In the genomic region with DNA sequence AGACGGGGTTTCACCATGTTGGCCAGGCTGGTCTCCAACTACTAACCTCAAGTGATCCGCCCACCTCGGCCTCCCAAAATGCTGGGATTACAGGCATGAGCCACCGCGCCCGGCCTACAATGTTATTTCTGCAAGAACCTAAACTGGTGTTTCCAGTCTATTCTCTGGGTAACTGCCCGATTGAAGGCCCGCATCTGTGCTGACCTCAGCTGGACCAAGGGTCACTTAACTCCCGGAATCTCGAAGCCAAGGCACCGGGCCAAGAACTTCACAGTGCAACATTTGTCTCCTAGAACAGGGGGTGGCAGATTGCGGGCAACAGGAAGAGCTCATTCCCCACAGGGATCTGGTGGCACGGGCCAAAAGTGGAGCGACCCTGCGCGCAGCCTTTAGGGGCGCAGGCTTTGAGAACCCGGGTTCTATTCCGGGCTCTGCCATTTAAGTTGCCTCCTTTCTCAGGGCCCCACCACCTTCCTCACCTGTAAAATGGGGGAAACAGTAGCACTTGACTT, we compare ENCODE assay signal across 8 cellular contexts. TPM values are rescaled to one million over a fixed set of nuclear protein-coding genes. Genes with fewer than 3 reads are reported as not detected.
DNase-seq lines count a peak whose midpoint lies in the region; ATAC-seq, FAIRE-seq and TF ChIP-seq lines count a peak whose summit lies in the region.

No MANE protein-coding gene starts in this region.

- TF ChIP-seq EP300 in HepG2 (IDR thresholded peaks at IDR 0.05; ENCODE audit: low read depth in 2 of 2, low read length in 2 of 2) (no peak), HepG2 (CRISPR knock-in tag; IDR thresholded peaks at IDR 0.05; ENCODE audit: borderline replicate concordance) (no peak)

- 2% methylated on average over 9 of the region's 19 CpGs for WGBS in HepG2 (ENCODE audit: low lambda C conversion rate)

- no peaks in the 10 kb centered on the region for H3K27me3 ChIP-seq in AG04450 (ENCODE audit: control insufficient read depth, insufficient read depth, low read length)
- no peaks in the 10 kb centered on the region for H3K27me3 ChIP-seq in duodenal mucosa (ENCODE audit: control insufficient read depth in 1 of 2, insufficient read depth in 2 of 2, low read length in 2 of 2)
- H3K27me3 ChIP-seq in HepG2 (ENCODE audit: control insufficient read depth in 1 of 2, insufficient read depth in 2 of 2, low read length in 2 of 2), result no peaks in the 10 kb centered on the region; a peak in 1 of 5 replicates

- H3K9me3 Mint-ChIP-seq in stimulated activated naive CD8-positive, alpha-beta T cell treated with anti-CD3 and anti-CD28 coated beads, Interleukin-15, Interleukin-2, amounts not matched to agents 100 ng/mL and 50 ng/mL, for 24 hours, result no peaks in the 10 kb centered on the region

- H3K27me3 Mint-ChIP-seq in stimulated activated naive CD8-positive, alpha-beta T cell treated with anti-CD3 and anti-CD28 coated beads, Interleukin-15, Interleukin-2, amounts not matched to agents 100 ng/mL and 50 ng/mL, for 24 hours, result no peaks in the 10 kb centered on the region

- H3K4me1 ChIP-seq in duodenal mucosa (ENCODE audit: control insufficient read depth in 1 of 2, insufficient read depth in 2 of 2, low read length in 2 of 2), result peaks cover 0 to 10% of the 10 kb centered on the region in 2 donors
- peaks cover 23% of the 10 kb centered on the region for H3K4me1 ChIP-seq in HepG2 (ENCODE audit: insufficient read depth, low read length)

- ATAC-seq in GM19395 (IDR thresholded peaks at IDR 0.05; ENCODE audit: unreplicated experiment) (peak; percentile 15), HepG2 (peak; percentile 57)

- in situ Hi-C loops in HepG2 (cut with HindIII; ENCODE audit: extremely low pct_ligation_motif_present, low pct_unique_long_range_greater_than_20kb), result no loop called here

- H3K4me2 ChIP-seq in HepG2 (ENCODE audit: low read depth, low read length), result peak overlapping the region; percentile 85

- POLR2A ChIA-PET in AG04450 (lab: Yijun Ruan, JAX) (interaction anchor here (0.7 to 1.0 kb wide), 2 partner anchors 102 to 640 kb away, joined by 3 to 5 read pairs; no protein-coding TSS in a partner anchor), RWPE1 (lab: Yijun Ruan, JAX; ENCODE audit: low non-redundant PET) (no interaction called here), HepG2 (lab: Yijun Ruan, JAX) (interaction anchor here (0.7 to 2.1 kb wide), 5 partner anchors 15 to 179 kb away, joined by 4 to 10 read pairs (median 7); a partner anchor contains a TSS)

- TF ChIP-seq CTCF in AG04450 (IDR thresholded peaks at IDR 0.05; ENCODE audit: low read depth, low read length) (no peak), RWPE1 (conservative IDR thresholded peaks at IDR 0.05; ENCODE audit: low read depth) (no peak), HepG2 (CRISPR knock-in tag; IDR thresholded peaks at IDR 0.05) (no peak)

- peak; percentile 52 for FAIRE-seq in HepG2 (lab: Jason Lieb, UNC)

- no peak for TF ChIP-seq RAD21 in HepG2 (CRISPR knock-in tag; IDR thresholded peaks at IDR 0.05)

- intact Hi-C loops in HepG2 (cut with micrococcal nuclease; ENCODE audit: unreplicated experiment), result loop anchor here (10.0 kb wide), 1 partner anchor 48 kb away; a partner anchor contains a TSS

- no peaks in the 10 kb centered on the region for H4K20me1 ChIP-seq in HepG2 (ENCODE audit: insufficient read depth, low read length)

- peak overlapping the region; percentile 49 for H3K27ac Mint-ChIP-seq in stimulated activated naive CD8-positive, alpha-beta T cell treated with anti-CD3 and anti-CD28 coated beads, Interleukin-15, Interleukin-2, amounts not matched to agents 100 ng/mL and 50 ng/mL, for 24 hours

- H3K4me3 Mint-ChIP-seq in stimulated activated naive CD8-positive, alpha-beta T cell treated with anti-CD3 and anti-CD28 coated beads, Interleukin-15, Interleukin-2, amounts not matched to agents 100 ng/mL and 50 ng/mL, for 24 hours, result peak overlapping the region; percentile 87

- DNase-seq in AG04450 (ENCODE audit: low read depth, low spot score) (no peak), RWPE1 (ENCODE audit: low spot score) (peak; percentile 54), HepG2 (ENCODE audit: low spot score) (peak; percentile 76), NCI-H526 (lab: John Stamatoyannopoulos, UW) (no peak)
- DNase-seq in effector CD8-positive, alpha-beta T cell (lab: John Stamatoyannopoulos, UW), result no peak

- TF ChIP-seq POLR2A in HepG2 (IDR thresholded peaks at IDR 0.05; ENCODE audit: insufficient read depth in 1 of 2, low read depth in 2 of 2, low read length in 2 of 2), result peak in 1 of 2 experiments; percentile 13; a peak in 1 of 4 replicates

- peaks cover 14% of the 10 kb centered on the region for H3K4me1 Mint-ChIP-seq in stimulated activated naive CD8-positive, alpha-beta T cell treated with anti-CD3 and anti-CD28 coated beads, Interleukin-15, Interleukin-2, amounts not matched to agents 100 ng/mL and 50 ng/mL, for 24 hours (ENCODE audit: low read depth)

- no TSS peak for BruUV-seq in HepG2 (replicated peaks; lab: Mats Ljungman, UMichigan)

- H3K36me3 ChIP-seq in duodenal mucosa (ENCODE audit: control insufficient read depth in 1 of 2, insufficient read depth in 2 of 2, low read length in 2 of 2), result no peaks in the 10 kb centered on the region
- no peaks in the 10 kb centered on the region for H3K36me3 ChIP-seq in HepG2 (replicated peaks in 1 of 2; ENCODE audit: control insufficient read depth in 1 of 2, insufficient read depth in 2 of 2, low read length in 2 of 2)

- H3K27ac ChIP-seq in AG04450 (ENCODE audit: low read depth, low read length) (no peak overlapping the region), RWPE1 (peak overlapping the region; percentile 85), duodenal mucosa (ENCODE audit: low read depth, low read length) (peak overlapping the region; percentile 77), HepG2 (ENCODE audit: extremely low read length, insufficient read depth, low read length) (peak overlapping the region; percentile 71)

- H3K9me3 ChIP-seq in AG04450 (ENCODE audit: control insufficient read depth, insufficient read depth, low read length) (no peaks in the 10 kb centered on the region; the same call in 1 of the 2 replicates), duodenal mucosa (ENCODE audit: control insufficient read depth in 1 of 2, low read length in 2 of 2) (no peaks in the 10 kb centered on the region), HepG2 (ENCODE audit: low read length) (no peaks in the 10 kb centered on the region)

- peaks cover 8% of the 10 kb centered on the region for H3K36me3 Mint-ChIP-seq in stimulated activated naive CD8-positive, alpha-beta T cell treated with anti-CD3 and anti-CD28 coated beads, Interleukin-15, Interleukin-2, amounts not matched to agents 100 ng/mL and 50 ng/mL, for 24 hours (ENCODE audit: low read depth)

- CTCF ChIA-PET in AG04450 (lab: Charles Lee), result no interaction called here
- CTCF ChIA-PET in RWPE1 (lab: Yijun Ruan, JAX), result interaction anchor here (0.6 kb wide), 2 partner anchors 12 to 48 kb away, joined by 3 to 7 read pairs; a partner anchor contains a TSS
- CTCF ChIA-PET in HepG2 (lab: Yijun Ruan, JAX; ENCODE audit: low intra/inter-chr PET ratio, low total read pairs), result no interaction called here

- peak overlapping the region; percentile 75 to 79 for H3K9ac ChIP-seq in duodenal mucosa (ENCODE audit: low read depth in 1 of 2, low read length in 2 of 2)
- peak overlapping the region; percentile 80 for H3K9ac ChIP-seq in HepG2 (ENCODE audit: insufficient read depth, low read depth, low read length)

- H3K4me3 ChIP-seq in AG04450 (ENCODE audit: low read depth, low read length), result peak overlapping the region; percentile 77
- peak overlapping the region; percentile 85 to 97 for H3K4me3 ChIP-seq in duodenal mucosa (ENCODE audit: low read depth in 1 of 2, low read length in 2 of 2)
- peak overlapping the region; percentile 83 to 98 (median 93) for H3K4me3 ChIP-seq in HepG2 (replicated peaks in 1 of 3; ENCODE audit: insufficient read depth in 1 of 3, low read depth in 2 of 3, low read length in 3 of 3)

- H2AFZ ChIP-seq in HepG2 (ENCODE audit: low read length), result peak overlapping the region; percentile 35

- peaks cover 15% of the 10 kb centered on the region for H3K79me2 ChIP-seq in HepG2 (ENCODE audit: insufficient read depth, low read length)

RNA-seq across cellular contexts. Expression of a gene that starts 0.8 kb away (rescaled TPM):
- polyA plus RNA-seq in AG04450 (2011; rRNA removed) (4.0 and 4.3 TPM in 2 replicates), HepG2 (2011; rRNA removed) (19.0 and 21.3 TPM in 2 replicates)
- 4.7 and 5.7 TPM in 2 replicates for polyA minus RNA-seq in AG04450 (2011; rRNA and poly(A)+ RNA removed)
- total RNA-seq in HepG2 (2016; rRNA removed; fragmentation: Illumina TruSeq; extraction: Trizol), result 48.8 and 58.7 TPM in 2 replicates
- total RNA-seq in HepG2 (2016; cell fraction: cytosol; rRNA removed; fragmentation: Illumina TruSeq; extraction: Trizol; ENCODE audit: low read depth), result 11.1 and 11.2 TPM in 2 replicates
- total RNA-seq in HepG2 (2016; cell fraction: insoluble cytoplasmic fraction; rRNA removed; fragmentation: Illumina TruSeq; extraction: Trizol), result 49.2 and 50.8 TPM in 2 replicates
- total RNA-seq in HepG2 (2016; cell fraction: membrane; rRNA removed; fragmentation: Illumina TruSeq; extraction: Trizol), result 17.5 and 20.3 TPM in 2 replicates
- 31.7 and 35.9 TPM in 2 replicates for total RNA-seq in HepG2 (2016; cell fraction: nucleus; rRNA removed; fragmentation: Illumina TruSeq; extraction: Trizol)
- polyA plus RNA-seq in HepG2 (2011; cell fraction: cytosol; rRNA removed), result 16.7 and 24.0 TPM in 2 replicates
- 24.0 and 28.6 TPM in 2 replicates for polyA plus RNA-seq in HepG2 (2011; cell fraction: nucleus; rRNA removed)
- polyA plus RNA-seq in HepG2 (2012), result 12.2 and 16.3 TPM in 2 replicates
- polyA plus RNA-seq in HepG2 (2016; cell fraction: cytosol; fragmentation: Illumina TruSeq; extraction: Trizol; ENCODE audit: low read depth), result 6.9 TPM in 2 replicates
- polyA plus RNA-seq in HepG2 (2016; cell fraction: insoluble cytoplasmic fraction; fragmentation: Illumina TruSeq; extraction: Trizol; ENCODE audit: low read depth), result 54.8 and 66.4 TPM in 2 replicates
- 12.1 and 12.6 TPM in 2 replicates for polyA plus RNA-seq in HepG2 (2016; cell fraction: membrane; fragmentation: Illumina TruSeq; extraction: Trizol; ENCODE audit: low read depth)
- 57.4 and 62.8 TPM in 2 replicates for polyA plus RNA-seq in HepG2 (2016; cell fraction: nucleus; fragmentation: Illumina TruSeq; extraction: Trizol; ENCODE audit: insufficient read depth, low read depth)
- 38.5 and 58.3 TPM in 2 replicates for polyA minus RNA-seq in HepG2 (2011; rRNA and poly(A)+ RNA removed; ENCODE audit: low replicate concordance)
- 12.9 and 14.2 TPM in 2 replicates for polyA minus RNA-seq in HepG2 (2011; cell fraction: cytosol; rRNA and poly(A)+ RNA removed)
- polyA minus RNA-seq in HepG2 (2011; cell fraction: nucleus; rRNA and poly(A)+ RNA removed), result 19.5 and 30.6 TPM in 2 replicates

RNA-seq across cellular contexts. Expression of a gene that starts 15.0 kb away (rescaled TPM):
- polyA plus RNA-seq in AG04450 (2011; rRNA removed), result not detected in 2 replicates
- not detected in 2 replicates for polyA minus RNA-seq in AG04450 (2011; rRNA and poly(A)+ RNA removed)
- 0.07 TPM in 1 of 2 replicates, not detected in the other for total RNA-seq in HepG2 (2016; rRNA removed; fragmentation: Illumina TruSeq; extraction: Trizol)
- not detected in 2 replicates for total RNA-seq in HepG2 (2016; cell fraction: cytosol; rRNA removed; fragmentation: Illumina TruSeq; extraction: Trizol; ENCODE audit: low read depth)
- 0.11 TPM in 1 of 2 replicates, not detected in the other for total RNA-seq in HepG2 (2016; cell fraction: insoluble cytoplasmic fraction; rRNA removed; fragmentation: Illumina TruSeq; extraction: Trizol)
- total RNA-seq in HepG2 (2016; cell fraction: membrane; rRNA removed; fragmentation: Illumina TruSeq; extraction: Trizol), result not detected in 2 replicates
- total RNA-seq in HepG2 (2016; cell fraction: nucleus; rRNA removed; fragmentation: Illumina TruSeq; extraction: Trizol), result not detected in 2 replicates
- 0.05 TPM in 1 of 2 replicates, not detected in the other for polyA plus RNA-seq in HepG2 (2011; rRNA removed)
- polyA plus RNA-seq in HepG2 (2011; cell fraction: cytosol; rRNA removed), result 0.03 and 0.05 TPM in 2 replicates
- 0.14 and 0.61 TPM in 2 replicates for polyA plus RNA-seq in HepG2 (2011; cell fraction: nucleus; rRNA removed)
- polyA plus RNA-seq in HepG2 (2012), result not detected in 2 replicates
- polyA plus RNA-seq in HepG2 (2016; cell fraction: cytosol; fragmentation: Illumina TruSeq; extraction: Trizol; ENCODE audit: low read depth), result 0.08 TPM in 1 of 2 replicates, not detected in the other
- not detected in 2 replicates for polyA plus RNA-seq in HepG2 (2016; cell fraction: insoluble cytoplasmic fraction; fragmentation: Illumina TruSeq; extraction: Trizol; ENCODE audit: low read depth)
- polyA plus RNA-seq in HepG2 (2016; cell fraction: membrane; fragmentation: Illumina TruSeq; extraction: Trizol; ENCODE audit: low read depth), result not detected in 2 replicates
- 0.29 TPM in 1 of 2 replicates, not detected in the other for polyA plus RNA-seq in HepG2 (2016; cell fraction: nucleus; fragmentation: Illumina TruSeq; extraction: Trizol; ENCODE audit: insufficient read depth, low read depth)
- polyA minus RNA-seq in HepG2 (2011; rRNA and poly(A)+ RNA removed; ENCODE audit: low replicate concordance), result 1.4 TPM in 1 of 2 replicates, not detected in the other
- not detected in 2 replicates for polyA minus RNA-seq in HepG2 (2011; cell fraction: cytosol; rRNA and poly(A)+ RNA removed)
- not detected in 2 replicates for polyA minus RNA-seq in HepG2 (2011; cell fraction: nucleus; rRNA and poly(A)+ RNA removed)

RNA-seq across cellular contexts. Expression of a gene that starts 47.5 kb away (rescaled TPM):
- 8.5 and 9.1 TPM in 2 replicates for polyA plus RNA-seq in AG04450 (2011; rRNA removed)
- 14.5 and 16.9 TPM in 2 replicates for polyA minus RNA-seq in AG04450 (2011; rRNA and poly(A)+ RNA removed)
- 11.8 and 16.6 TPM in 2 replicates for total RNA-seq in HepG2 (2016; rRNA removed; fragmentation: Illumina TruSeq; extraction: Trizol)
- total RNA-seq in HepG2 (2016; cell fraction: cytosol; rRNA removed; fragmentation: Illumina TruSeq; extraction: Trizol; ENCODE audit: low read depth), result 1.3 and 1.4 TPM in 2 replicates
- total RNA-seq in HepG2 (2016; cell fraction: insoluble cytoplasmic fraction; rRNA removed; fragmentation: Illumina TruSeq; extraction: Trizol), result 11.9 and 13.2 TPM in 2 replicates
- 6.2 and 6.5 TPM in 2 replicates for total RNA-seq in HepG2 (2016; cell fraction: membrane; rRNA removed; fragmentation: Illumina TruSeq; extraction: Trizol)
- 11.0 and 13.5 TPM in 2 replicates for total RNA-seq in HepG2 (2016; cell fraction: nucleus; rRNA removed; fragmentation: Illumina TruSeq; extraction: Trizol)
- polyA plus RNA-seq in HepG2 (2011; rRNA removed), result 7.6 and 7.7 TPM in 2 replicates
- polyA plus RNA-seq in HepG2 (2011; cell fraction: cytosol; rRNA removed), result 5.1 and 5.4 TPM in 2 replicates
- 12.3 and 12.5 TPM in 2 replicates for polyA plus RNA-seq in HepG2 (2011; cell fraction: nucleus; rRNA removed)
- 7.5 and 8.8 TPM in 2 replicates for polyA plus RNA-seq in HepG2 (2012)
- polyA plus RNA-seq in HepG2 (2016; cell fraction: cytosol; fragmentation: Illumina TruSeq; extraction: Trizol; ENCODE audit: low read depth), result 0.59 and 0.60 TPM in 2 replicates
- 7.3 and 9.5 TPM in 2 replicates for polyA plus RNA-seq in HepG2 (2016; cell fraction: insoluble cytoplasmic fraction; fragmentation: Illumina TruSeq; extraction: Trizol; ENCODE audit: low read depth)
- polyA plus RNA-seq in HepG2 (2016; cell fraction: membrane; fragmentation: Illumina TruSeq; extraction: Trizol; ENCODE audit: low read depth), result 1.6 and 1.8 TPM in 2 replicates
- 14.1 and 15.0 TPM in 2 replicates for polyA plus RNA-seq in HepG2 (2016; cell fraction: nucleus; fragmentation: Illumina TruSeq; extraction: Trizol; ENCODE audit: insufficient read depth, low read depth)
- polyA minus RNA-seq in HepG2 (2011; rRNA and poly(A)+ RNA removed; ENCODE audit: low replicate concordance), result 14.3 and 17.2 TPM in 2 replicates
- polyA minus RNA-seq in HepG2 (2011; cell fraction: cytosol; rRNA and poly(A)+ RNA removed), result 7.2 and 9.1 TPM in 2 replicates
- polyA minus RNA-seq in HepG2 (2011; cell fraction: nucleus; rRNA and poly(A)+ RNA removed), result 17.6 and 19.5 TPM in 2 replicates

RNA-seq across cellular contexts. Expression of a gene that starts 47.8 kb away (rescaled TPM):
- 11.9 and 12.2 TPM in 2 replicates for polyA plus RNA-seq in AG04450 (2011; rRNA removed)
- 22.0 and 24.9 TPM in 2 replicates for polyA minus RNA-seq in AG04450 (2011; rRNA and poly(A)+ RNA removed)
- total RNA-seq in HepG2 (2016; rRNA removed; fragmentation: Illumina TruSeq; extraction: Trizol), result 30.7 and 36.8 TPM in 2 replicates
- total RNA-seq in HepG2 (2016; cell fraction: cytosol; rRNA removed; fragmentation: Illumina TruSeq; extraction: Trizol; ENCODE audit: low read depth), result 13.1 and 14.9 TPM in 2 replicates
- total RNA-seq in HepG2 (2016; cell fraction: insoluble cytoplasmic fraction; rRNA removed; fragmentation: Illumina TruSeq; extraction: Trizol), result 27.4 and 35.0 TPM in 2 replicates
- 17.3 and 17.9 TPM in 2 replicates for total RNA-seq in HepG2 (2016; cell fraction: membrane; rRNA removed; fragmentation: Illumina TruSeq; extraction: Trizol)
- 42.4 and 45.8 TPM in 2 replicates for total RNA-seq in HepG2 (2016; cell fraction: nucleus; rRNA removed; fragmentation: Illumina TruSeq; extraction: Trizol)
- polyA plus RNA-seq in HepG2 (2011; rRNA removed), result 15.4 and 16.9 TPM in 2 replicates
- polyA plus RNA-seq in HepG2 (2011; cell fraction: cytosol; rRNA removed), result 9.1 and 10.4 TPM in 2 replicates
- 19.7 and 20.7 TPM in 2 replicates for polyA plus RNA-seq in HepG2 (2011; cell fraction: nucleus; rRNA removed)
- 15.1 and 17.3 TPM in 2 replicates for polyA plus RNA-seq in HepG2 (2012)
- 2.3 and 2.6 TPM in 2 replicates for polyA plus RNA-seq in HepG2 (2016; cell fraction: cytosol; fragmentation: Illumina TruSeq; extraction: Trizol; ENCODE audit: low read depth)
- 21.2 and 22.7 TPM in 2 replicates for polyA plus RNA-seq in HepG2 (2016; cell fraction: insoluble cytoplasmic fraction; fragmentation: Illumina TruSeq; extraction: Trizol; ENCODE audit: low read depth)
- 6.3 and 6.6 TPM in 2 replicates for polyA plus RNA-seq in HepG2 (2016; cell fraction: membrane; fragmentation: Illumina TruSeq; extraction: Trizol; ENCODE audit: low read depth)
- 55.0 and 64.3 TPM in 2 replicates for polyA plus RNA-seq in HepG2 (2016; cell fraction: nucleus; fragmentation: Illumina TruSeq; extraction: Trizol; ENCODE audit: insufficient read depth, low read depth)
- polyA minus RNA-seq in HepG2 (2011; rRNA and poly(A)+ RNA removed; ENCODE audit: low replicate concordance), result 49.6 and 93.1 TPM in 2 replicates
- polyA minus RNA-seq in HepG2 (2011; cell fraction: cytosol; rRNA and poly(A)+ RNA removed), result 17.6 TPM in 2 replicates
- 46.6 and 52.9 TPM in 2 replicates for polyA minus RNA-seq in HepG2 (2011; cell fraction: nucleus; rRNA and poly(A)+ RNA removed)

Comparison
In these comparisons a context has a peak if more than half of its experiments do, and no peak if none do; other contexts are left out.
1. DNase-seq: peak in RWPE1 (single experiment) and HepG2 (single experiment); none in AG04450 (single experiment), effector CD8-positive, alpha-beta T cell (single experiment) and NCI-H526 (0 of 2).
2. Peak in every context shown above with its lines, with median percentiles within 50 percentile points of each other: H3K4me3 ChIP-seq.